Comparison of ENCODE assay signal across 13 cellular contexts in genomic region chr5:81422671-81423070, GRCh38. TPM values are rescaled to one million over a fixed set of nuclear protein-coding genes. Genes with fewer than 3 reads are reported as not detected.
DNase-seq lines count a peak whose midpoint lies in the region; ATAC-seq and TF ChIP-seq lines count a peak whose summit lies in the region.
"Had no signal": no experiment of that assay in that cellular context is flagged by ENCODE, and none has a peak within 500 bp of the region (broad histone marks: within the 10 kb centered on the region; RNA-seq: fewer than 3 reads in every experiment).

No MANE protein-coding gene starts in this region.

- H3K4me3 Mint-ChIP-seq in Calu3 (ENCODE audit: low read depth, unreplicated experiment): no peak overlapping the region
- H3K4me3 Mint-ChIP-seq: activated CD8-positive, alpha-beta T cell treated with anti-CD3 and anti-CD28 coated beads for 36 hours; activated naive CD4-positive, alpha-beta T cell treated with anti-CD3 and anti-CD28 coated beads, Interleukin-2, amount 50 U/mL, for 24 hours had no signal

- peak overlapping the region; percentile 99 for H3K27ac Mint-ChIP-seq in Calu3 (ENCODE audit: unreplicated experiment)
- H3K27ac Mint-ChIP-seq: activated CD8-positive, alpha-beta T cell treated with anti-CD3 and anti-CD28 coated beads for 36 hours; activated naive CD4-positive, alpha-beta T cell treated with anti-CD3 and anti-CD28 coated beads, Interleukin-2, amount 50 U/mL, for 24 hours had no signal

- H3K9me3 Mint-ChIP-seq in Calu3 (ENCODE audit: low read depth, unreplicated experiment): no peaks in the 10 kb centered on the region
- H3K9me3 Mint-ChIP-seq: activated CD8-positive, alpha-beta T cell treated with anti-CD3 and anti-CD28 coated beads for 36 hours; activated naive CD4-positive, alpha-beta T cell treated with anti-CD3 and anti-CD28 coated beads, Interleukin-2, amount 50 U/mL, for 24 hours had no signal

- TF ChIP-seq CTCF in Calu3 (IDR thresholded peaks at IDR 0.05; ENCODE audit: unreplicated experiment): no peak

- H3K4me1 Mint-ChIP-seq in Calu3 (ENCODE audit: low read depth, unreplicated experiment): peaks cover 71% of the 10 kb centered on the region

- no peaks in the 10 kb centered on the region for H3K9me3 ChIP-seq in MG63

- DNase-seq in Calu3 (peak; percentile 47), MG63 (peak; percentile 57), dedifferentiated amniotic fluid mesenchymal stem cell (ENCODE audit: extremely low spot score) (peak; percentile 96), non-pigmented ciliary epithelial cell (ENCODE audit: low read depth) (peak; percentile 71), SKM-1 (lab: John Stamatoyannopoulos, UW; ENCODE audit: unreplicated experiment) (no peak)
- no peak for DNase-seq in activated CD4-positive, alpha-beta T cell treated with anti-CD3 and anti-CD28 coated beads for 48 hours
- DNase-seq: activated CD8-positive, alpha-beta T cell treated with anti-CD3 and anti-CD28 coated beads for 36 hours; effector CD8-positive, alpha-beta T cell; NCI-H1092; NCI-H526 had no signal

- CTCF ChIA-PET in Calu3 (lab: Charles Lee): interaction anchor here (1.0 to 1.1 kb wide), 2 partner anchors 121 to 742 kb away, joined by 3 to 7 read pairs; partner anchors contain the start of gene ZCCHC9

- no TSS peak for BruUV-seq in Calu3 (replicated peaks; lab: Mats Ljungman, UMichigan)

- peaks cover 7% of the 10 kb centered on the region for H3K36me3 Mint-ChIP-seq in Calu3 (ENCODE audit: insufficient read depth, unreplicated experiment)

- ATAC-seq in GM21528 (IDR thresholded peaks at IDR 0.05; ENCODE audit: low FRiP score, unreplicated experiment) (no peak), HG02870 (IDR thresholded peaks at IDR 0.05; ENCODE audit: unreplicated experiment) (no peak)
- ATAC-seq: activated CD8-positive, alpha-beta T cell treated with anti-CD3 and anti-CD28 coated beads for 36 hours had no signal

- intact Hi-C loops in Calu3 (cut with micrococcal nuclease; ENCODE audit: unreplicated experiment): loop anchor here (5.0 to 10.0 kb wide), 3 partner anchors 120 to 682 kb away; partner anchors contain the start of genes ATG10 and ZCCHC9

- no peaks in the 10 kb centered on the region for H3K27me3 ChIP-seq in MG63

- no peaks in the 10 kb centered on the region for H3K27me3 Mint-ChIP-seq in Calu3 (ENCODE audit: unreplicated experiment)
- H3K27me3 Mint-ChIP-seq: activated CD8-positive, alpha-beta T cell treated with anti-CD3 and anti-CD28 coated beads for 36 hours; activated naive CD4-positive, alpha-beta T cell treated with anti-CD3 and anti-CD28 coated beads, Interleukin-2, amount 50 U/mL, for 24 hours had no signal

- no peak overlapping the region for H3K4me3 ChIP-seq in MG63

- H3K36me3 ChIP-seq in MG63: no peaks in the 10 kb centered on the region

RNA-seq across cellular contexts. Expression of gene ACOT12, which starts 28.7 kb away (rescaled TPM):
- total RNA-seq in Calu3 (2022): 0.87 TPM in 1 of 2 replicates, not detected in the other
- total RNA-seq in MG63 (2014; rRNA removed; shearing (Covaris generic); ENCODE audit: low replicate concordance): not detected in 2 replicates
- total RNA-seq: activated CD8-positive, alpha-beta T cell treated with anti-CD3 and anti-CD28 coated beads for 36 hours had no signal

Comparison
In these comparisons a context has a peak if more than half of its experiments do, and no peak if none do; other contexts are left out.
1. DNase-seq: peak in Calu3 (single experiment), MG63 (single experiment), dedifferentiated amniotic fluid mesenchymal stem cell (single experiment) and non-pigmented ciliary epithelial cell (single experiment); none in activated CD4-positive, alpha-beta T cell treated with anti-CD3 and anti-CD28 coated beads for 48 hours (single experiment) and SKM-1 (single experiment).